In genomic region chr13:94708971-94709614, GRCh38 we compare ENCODE assay signal across 17 cellular contexts. TPM values are rescaled to one million over a fixed set of nuclear protein-coding genes. Genes with fewer than 3 reads are reported as not detected.
DNase-seq lines count a peak whose midpoint lies in the region; ATAC-seq and TF ChIP-seq lines count a peak whose summit lies in the region.
"Had no signal": no experiment of that assay in that cellular context is flagged by ENCODE, and none has a peak within 500 bp of the region (broad histone marks: within the 10 kb centered on the region; RNA-seq: fewer than 3 reads in every experiment).

No MANE protein-coding gene starts in this region.

- no peak for TF ChIP-seq EP300 in stomach (IDR thresholded peaks at IDR 0.05)

- 35 to 59% (median 52%) methylated on average over 5 of the region's 5 CpGs for WGBS in stomach, 5 donors

- H3K27ac ChIP-seq in iPS-18a (ENCODE audit: low read length) (no peak overlapping the region), stomach (no peak overlapping the region)
- H3K27ac ChIP-seq: ascending aorta, colonic mucosa, gastroesophageal sphincter, lower lobe of right lung, SJCRH30, tibial nerve had no signal

- H3K4me3 ChIP-seq in iPS-18a (ENCODE audit: low read length) (peak overlapping the region; percentile 81), stomach (no peak overlapping the region)
- H3K4me3 ChIP-seq: ascending aorta, colonic mucosa, gastroesophageal sphincter, lower lobe of right lung, tibial nerve had no signal

- no peak for ATAC-seq in stimulated activated naive B cell treated with anti-CD40 and anti-IgM and Interleukin-4, amounts not matched to agents 10 μg/mL and 1 μg/mL and 100 μg/mL, for 72 hours (replicated peaks)
- ATAC-seq in GM21528 (IDR thresholded peaks at IDR 0.05; ENCODE audit: low FRiP score, unreplicated experiment): no peak
- ATAC-seq: gastroesophageal sphincter, lower lobe of right lung had no signal

- peaks cover 18% of the 10 kb centered on the region for H3K4me1 Mint-ChIP-seq in activated CD4-positive, alpha-beta T cell treated with anti-CD3 and anti-CD28 coated beads, Interleukin-2, amount 10 ng/mL, durations not matched to agents 7 days and 5 days
- H3K4me1 Mint-ChIP-seq in stimulated activated naive B cell treated with anti-CD40 and anti-IgM and Interleukin-4, amounts not matched to agents 10 μg/mL and 1 μg/mL and 100 μg/mL, for 72 hours: peaks cover 15 to 28% of the 10 kb centered on the region in 2 donors
- H3K4me1 Mint-ChIP-seq in activated CD4-positive, alpha-beta memory T cell treated with anti-CD3 and anti-CD28 coated beads, Interleukin-2, amount 10 ng/mL, durations not matched to agents 7 days and 5 days: peaks cover 20% of the 10 kb centered on the region

- intact Hi-C loops in stomach (cut with DNase I; ENCODE audit: low total_unique reads): no loop called here

- H3K27me3 ChIP-seq in iPS-18a (ENCODE audit: control insufficient read depth, insufficient read depth, low read length): peaks cover 86% of the 10 kb centered on the region
- H3K27me3 ChIP-seq in stomach: peaks cover 32 to 100% (median 88%) of the 10 kb centered on the region in 3 donors
- H3K27me3 ChIP-seq: SJCRH30 had no signal

- POLR2A ChIA-PET in activated CD4-positive, alpha-beta T cell treated with anti-CD3 and anti-CD28 coated beads, Interleukin-2, amount 10 ng/mL, durations not matched to agents 7 days and 5 days (lab: Charles Lee): no interaction called here
- POLR2A ChIA-PET in activated CD4-positive, alpha-beta memory T cell treated with anti-CD3 and anti-CD28 coated beads, Interleukin-2, amount 10 ng/mL, durations not matched to agents 7 days and 5 days (lab: Charles Lee): no interaction called here

- TF ChIP-seq POLR2A in stomach (IDR thresholded peaks at IDR 0.05): no peak

- CTCF ChIA-PET in activated CD4-positive, alpha-beta T cell treated with anti-CD3 and anti-CD28 coated beads, Interleukin-2, amount 10 ng/mL, durations not matched to agents 7 days and 5 days (lab: Charles Lee): interaction anchor here (0.6 to 0.8 kb wide), 2 partner anchors 28 to 473 kb away, joined by 3 to 4 read pairs; no protein-coding TSS in a partner anchor
- CTCF ChIA-PET in activated CD4-positive, alpha-beta memory T cell treated with anti-CD3 and anti-CD28 coated beads, Interleukin-2, amount 10 ng/mL, durations not matched to agents 7 days and 5 days (lab: Charles Lee): no interaction called here

- H3K36me3 Mint-ChIP-seq in activated CD4-positive, alpha-beta T cell treated with anti-CD3 and anti-CD28 coated beads, Interleukin-2, amount 10 ng/mL, durations not matched to agents 7 days and 5 days (ENCODE audit: low read depth): peaks cover 2% of the 10 kb centered on the region
- peaks cover 4 to 6% of the 10 kb centered on the region in 2 donors for H3K36me3 Mint-ChIP-seq in stimulated activated naive B cell treated with anti-CD40 and anti-IgM and Interleukin-4, amounts not matched to agents 10 μg/mL and 1 μg/mL and 100 μg/mL, for 72 hours
- H3K36me3 Mint-ChIP-seq in activated CD4-positive, alpha-beta memory T cell treated with anti-CD3 and anti-CD28 coated beads, Interleukin-2, amount 10 ng/mL, durations not matched to agents 7 days and 5 days (ENCODE audit: low read depth): peaks cover 3% of the 10 kb centered on the region

- no peak for TF ChIP-seq CTCF in stomach (IDR thresholded peaks at IDR 0.05)

- H3K27me3 Mint-ChIP-seq in activated CD4-positive, alpha-beta T cell treated with anti-CD3 and anti-CD28 coated beads, Interleukin-2, amount 10 ng/mL, durations not matched to agents 7 days and 5 days: peaks cover 77% of the 10 kb centered on the region
- H3K27me3 Mint-ChIP-seq in stimulated activated naive B cell treated with anti-CD40 and anti-IgM and Interleukin-4, amounts not matched to agents 10 μg/mL and 1 μg/mL and 100 μg/mL, for 72 hours: peaks cover 68 to 77% of the 10 kb centered on the region in 2 donors
- peaks cover 79% of the 10 kb centered on the region for H3K27me3 Mint-ChIP-seq in activated CD4-positive, alpha-beta memory T cell treated with anti-CD3 and anti-CD28 coated beads, Interleukin-2, amount 10 ng/mL, durations not matched to agents 7 days and 5 days

- no peaks in the 10 kb centered on the region for H3K9me3 Mint-ChIP-seq in activated CD4-positive, alpha-beta T cell treated with anti-CD3 and anti-CD28 coated beads, Interleukin-2, amount 10 ng/mL, durations not matched to agents 7 days and 5 days
- H3K9me3 Mint-ChIP-seq in stimulated activated naive B cell treated with anti-CD40 and anti-IgM and Interleukin-4, amounts not matched to agents 10 μg/mL and 1 μg/mL and 100 μg/mL, for 72 hours: peaks cover 3 to 4% of the 10 kb centered on the region in 2 donors
- H3K9me3 Mint-ChIP-seq in activated CD4-positive, alpha-beta memory T cell treated with anti-CD3 and anti-CD28 coated beads, Interleukin-2, amount 10 ng/mL, durations not matched to agents 7 days and 5 days: no peaks in the 10 kb centered on the region

- H3K36me3 ChIP-seq in iPS-18a (ENCODE audit: control insufficient read depth, low read depth, low read length): no peaks in the 10 kb centered on the region
- H3K36me3 ChIP-seq in stomach: no peaks in the 10 kb centered on the region
- H3K36me3 ChIP-seq: ascending aorta, colonic mucosa, gastroesophageal sphincter, lower lobe of right lung, SJCRH30, tibial nerve had no signal

- H3K9ac ChIP-seq in iPS-18a (ENCODE audit: low read length): peak overlapping the region; percentile 51

- no peak for DNase-seq in activated CD4-positive, alpha-beta T cell treated with anti-CD3 and anti-CD28 coated beads, Interleukin-2, amount 10 ng/mL, durations not matched to agents 7 days and 5 days
- DNase-seq in activated CD4-positive, alpha-beta T cell treated with anti-CD3 and anti-CD28 coated beads, Interleukin-2, amount 50 U/mL, for 48 hours: no peak
- DNase-seq in OCI-M1 (lab: John Stamatoyannopoulos, UW) (peak; percentile 24), stomach (no peak)
- DNase-seq in stimulated activated naive B cell treated with anti-CD40 and anti-IgM and Interleukin-4, amounts not matched to agents 10 μg/mL and 1 μg/mL and 100 μg/mL, for 72 hours: no peak
- DNase-seq in activated CD4-positive, alpha-beta memory T cell treated with anti-CD3 and anti-CD28 coated beads, Interleukin-2, amount 10 ng/mL, durations not matched to agents 7 days and 5 days: no peak
- DNase-seq: colonic mucosa, lower lobe of right lung, NCI-H1436 had no signal

- H3K27ac Mint-ChIP-seq in activated CD4-positive, alpha-beta T cell treated with anti-CD3 and anti-CD28 coated beads, Interleukin-2, amount 10 ng/mL, durations not matched to agents 7 days and 5 days: peak overlapping the region; percentile 46
- H3K27ac Mint-ChIP-seq in stimulated activated naive B cell treated with anti-CD40 and anti-IgM and Interleukin-4, amounts not matched to agents 10 μg/mL and 1 μg/mL and 100 μg/mL, for 72 hours: peak overlapping the region; percentile 42
- no peak overlapping the region for H3K27ac Mint-ChIP-seq in activated CD4-positive, alpha-beta memory T cell treated with anti-CD3 and anti-CD28 coated beads, Interleukin-2, amount 10 ng/mL, durations not matched to agents 7 days and 5 days

- H3K9me3 ChIP-seq in iPS-18a (ENCODE audit: control insufficient read depth, low read depth, low read length) (no peaks in the 10 kb centered on the region), stomach (peaks cover 0 to 3% (median 0%) of the 10 kb centered on the region in 4 donors)
- H3K9me3 ChIP-seq: ascending aorta, colonic mucosa, gastroesophageal sphincter, lower lobe of right lung, SJCRH30, tibial nerve had no signal

- H3K4me1 ChIP-seq in iPS-18a (ENCODE audit: control insufficient read depth, low read depth, low read length) (peaks cover 46% of the 10 kb centered on the region), stomach (peaks cover 29 to 51% (median 41%) of the 10 kb centered on the region in 4 donors)
- H3K4me1 ChIP-seq: colonic mucosa, SJCRH30 had no signal

- H3K4me3 Mint-ChIP-seq in activated CD4-positive, alpha-beta T cell treated with anti-CD3 and anti-CD28 coated beads, Interleukin-2, amount 10 ng/mL, durations not matched to agents 7 days and 5 days: no peak overlapping the region
- H3K4me3 Mint-ChIP-seq in stimulated activated naive B cell treated with anti-CD40 and anti-IgM and Interleukin-4, amounts not matched to agents 10 μg/mL and 1 μg/mL and 100 μg/mL, for 72 hours: no peak overlapping the region
- H3K4me3 Mint-ChIP-seq in activated CD4-positive, alpha-beta memory T cell treated with anti-CD3 and anti-CD28 coated beads, Interleukin-2, amount 10 ng/mL, durations not matched to agents 7 days and 5 days: no peak overlapping the region

RNA-seq across cellular contexts. Expression of gene SOX21, which starts 3.3 kb away (rescaled TPM):
- total RNA-seq in activated CD4-positive, alpha-beta T cell treated with anti-CD3 and anti-CD28 coated beads, Interleukin-2, amount 10 ng/mL, durations not matched to agents 7 days and 5 days: not detected
- total RNA-seq in activated CD4-positive, alpha-beta memory T cell treated with anti-CD3 and anti-CD28 coated beads, Interleukin-2, amount 10 ng/mL, durations not matched to agents 7 days and 5 days: not detected
- total RNA-seq in stomach: 10 to 100 TPM in 1 of 5 donors, 1 to 10 TPM in 3, not detected in 1; 2.9 to 16.8 (median 7.5) TPM
- polyA plus RNA-seq in stomach: 10 to 100 TPM in 1 of 3 donors, 1 to 10 TPM in 2; 2.4 to 32.4 (median 3.4) TPM
- total RNA-seq: A172, ascending aorta, colonic mucosa, SJCRH30, tibial nerve had no signal
- polyA plus RNA-seq: BJ had no signal
